ENCODE assay signal across 20 cellular contexts in the genomic region with DNA sequence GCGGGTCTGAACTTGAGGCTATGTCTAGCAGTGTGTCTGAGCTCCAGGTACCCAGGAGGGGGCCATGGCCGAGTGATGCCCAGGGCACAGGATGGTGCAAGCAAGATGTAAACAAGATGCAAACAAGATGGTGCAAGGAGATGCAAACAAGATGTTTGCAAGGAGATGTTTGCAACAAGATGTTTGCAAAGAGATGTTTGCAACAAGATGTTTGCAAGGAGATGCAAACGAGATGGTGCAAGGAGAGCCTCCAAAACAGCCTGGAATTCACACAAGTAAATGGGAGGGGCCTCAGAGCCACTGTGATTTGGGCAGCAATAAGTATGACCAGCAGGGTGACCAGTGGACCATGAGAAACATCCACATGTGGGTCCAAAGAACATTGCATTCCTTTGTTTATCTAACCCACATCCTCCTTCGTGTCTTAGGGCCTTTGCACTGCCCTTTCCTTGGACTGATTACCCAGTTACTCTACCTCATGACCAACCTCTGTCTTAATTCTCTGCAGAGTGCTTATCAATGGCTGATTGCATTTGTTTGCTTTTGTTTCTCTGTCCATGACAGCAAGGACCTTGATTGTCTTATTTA.
A peak's percentile ranks its signal among the peaks of the same experiment; 100 is the strongest.
DNase-seq lines count a peak whose midpoint lies in the region; ATAC-seq and TF ChIP-seq lines count a peak whose summit lies in the region.
"Had no signal": no experiment of that assay in that cellular context is flagged by ENCODE, and none has a peak within 500 bp of the region (broad histone marks: within the 10 kb centered on the region; RNA-seq: fewer than 3 reads in every experiment).

No MANE protein-coding gene starts in this region.

- intact Hi-C loops in PC-3 (cut with micrococcal nuclease) (no loop called here), ascending aorta (cut with DNase I) (loop anchor here (10.0 kb wide), 1 partner anchor 1042 kb away; no protein-coding TSS in a partner anchor)

- H3K56ac ChIP-seq in mesendoderm (ENCODE audit: low read length), result no peak overlapping the region

- H3K4me3 ChIP-seq in PC-3 (ENCODE audit: low read length) (no peak overlapping the region), fibroblast of mammary gland (ENCODE audit: control insufficient read depth, low read depth, low read length) (no peak overlapping the region), mesendoderm (ENCODE audit: low read length) (no peak overlapping the region), ascending aorta (no peak overlapping the region)
- H3K4me3 ChIP-seq: gastrocnemius medialis, sigmoid colon, suprapubic skin had no signal

- POLR2A ChIA-PET in PC-3 (lab: Charles Lee; ENCODE audit: unreplicated experiment), result no interaction called here

- no peak overlapping the region for H2AFZ ChIP-seq in PC-3 (ENCODE audit: low read length)

- H3K27ac ChIP-seq in PC-3 (ENCODE audit: low read length) (no peak overlapping the region), mesendoderm (ENCODE audit: low read depth, low read length) (no peak overlapping the region), ascending aorta (no peak overlapping the region)
- H3K27ac ChIP-seq: gastrocnemius medialis, RWPE1, sigmoid colon, suprapubic skin had no signal

- H3K4me2 ChIP-seq in PC-3 (ENCODE audit: low read length) (no peak overlapping the region), mesendoderm (ENCODE audit: low read length) (no peak overlapping the region)

- no peak overlapping the region for H2BK120ac ChIP-seq in mesendoderm (ENCODE audit: low read depth, low read length)

- H3K18ac ChIP-seq in mesendoderm (ENCODE audit: low read length), result no peak overlapping the region

- no peaks in the 10 kb centered on the region for H3F3A ChIP-seq in PC-3 (ENCODE audit: low read length, unreplicated experiment)

- H3K9me2 ChIP-seq in PC-3 (replicated peaks; ENCODE audit: low read length), result no peaks in the 10 kb centered on the region

- peaks cover 34% of the 10 kb centered on the region for H3K4me1 ChIP-seq in PC-3 (ENCODE audit: insufficient read depth, low read length)
- peaks cover 2% of the 10 kb centered on the region for H3K4me1 ChIP-seq in mesendoderm (ENCODE audit: control insufficient read depth, low read depth, low read length)
- peaks cover 0 to 2% of the 10 kb centered on the region in 2 donors for H3K4me1 ChIP-seq in ascending aorta
- H3K4me1 ChIP-seq: gastrocnemius medialis, suprapubic skin had no signal

- H4K5ac ChIP-seq in mesendoderm (ENCODE audit: low read length), result no peak overlapping the region

- H3K9me3 ChIP-seq in PC-3 (ENCODE audit: low read length) (no peaks in the 10 kb centered on the region), ascending aorta (no peaks in the 10 kb centered on the region)
- H3K9me3 ChIP-seq: gastrocnemius medialis, sigmoid colon, suprapubic skin had no signal

- no peak overlapping the region for H3K9ac ChIP-seq in PC-3 (ENCODE audit: low read length)
- no peak overlapping the region for H3K9ac ChIP-seq in mesendoderm (ENCODE audit: low read length)

- no peak for ATAC-seq in PC-3
- ATAC-seq in HG03280 (IDR thresholded peaks at IDR 0.05; ENCODE audit: unreplicated experiment), result no peak
- ATAC-seq in HG03565 (IDR thresholded peaks at IDR 0.05; ENCODE audit: unreplicated experiment), result no peak
- no peak for ATAC-seq in GM18909 (IDR thresholded peaks at IDR 0.05; ENCODE audit: poor library complexity, unreplicated experiment)
- ATAC-seq: gastrocnemius medialis had no signal

- no TSS peak for BruUV-seq in PC-3 (replicated peaks; lab: Mats Ljungman, UMichigan)

- H3K36me3 ChIP-seq in PC-3 (ENCODE audit: low read depth, low read length), result no peaks in the 10 kb centered on the region
- no peaks in the 10 kb centered on the region for H3K36me3 ChIP-seq in mesendoderm (ENCODE audit: control insufficient read depth, insufficient read depth, low read length)
- no peaks in the 10 kb centered on the region for H3K36me3 ChIP-seq in ascending aorta
- H3K36me3 ChIP-seq: gastrocnemius medialis, sigmoid colon, suprapubic skin had no signal

- TF ChIP-seq CTCF in PC-3 (conservative IDR thresholded peaks at IDR 0.05; ENCODE audit: low read depth, low read length) (no peak), fibroblast of mammary gland (conservative IDR thresholded peaks at IDR 0.05; ENCODE audit: control insufficient read depth, insufficient read depth, low read depth, low read length) (no peak), ascending aorta (IDR thresholded peaks at IDR 0.05) (no peak)

- CTCF ChIA-PET in PC-3 (lab: Charles Lee), result no interaction called here

- no peak overlapping the region for H3K4ac ChIP-seq in mesendoderm (ENCODE audit: low read depth, low read length)

- DNase-seq in EH (ENCODE audit: low read depth) (peak; percentile 20), PC-3 (peak; percentile 13), fibroblast of mammary gland (ENCODE audit: low read depth) (peak; percentile 30), mesendoderm (peak; percentile 40), ascending aorta (ENCODE audit: low spot score in 2 of 2) (no peak)
- DNase-seq: activated CD4-positive, alpha-beta memory T cell treated with anti-CD3 and anti-CD28 coated beads for 36 hours; activated naive CD8-positive, alpha-beta T cell treated with anti-CD3 and anti-CD28 coated beads, Interleukin-2, amount 10 ng/mL, durations not matched to agents 7 days and 5 days; activated T-cell treated with anti-CD3 and anti-CD28 coated beads, Interleukin-2, amount 50 U/mL, for 48 hours; AML-193; caudate nucleus; gastrocnemius medialis; KBM-7; NCI-H1105; NCI-H2171; sigmoid colon had no signal

- H3K79me2 ChIP-seq in PC-3 (ENCODE audit: low read length), result no peaks in the 10 kb centered on the region
- H3K79me2 ChIP-seq in mesendoderm (ENCODE audit: control insufficient read depth, insufficient read depth, low read length), result no peaks in the 10 kb centered on the region

- no CpG with 5 or more reads among the region's 4 CpGs for WGBS in mesendoderm (ENCODE audit: extremely low coverage, insufficient coverage, low lambda C conversion rate)

- no peak overlapping the region for H2BK5ac ChIP-seq in mesendoderm (ENCODE audit: low read length)

- H4K20me1 ChIP-seq in PC-3 (ENCODE audit: low read length), result no peaks in the 10 kb centered on the region

- H3K23ac ChIP-seq in mesendoderm (ENCODE audit: low read length), result no peak overlapping the region

- H3K27me3 ChIP-seq in PC-3 (ENCODE audit: low read length) (no peaks in the 10 kb centered on the region), mesendoderm (ENCODE audit: insufficient read depth, low read length, poor library complexity) (no peaks in the 10 kb centered on the region), ascending aorta (no peaks in the 10 kb centered on the region)
- H3K27me3 ChIP-seq: gastrocnemius medialis, sigmoid colon, suprapubic skin had no signal

- no peak overlapping the region for H4K8ac ChIP-seq in mesendoderm (ENCODE audit: low read depth, low read length)

- H2BK15ac ChIP-seq in mesendoderm (replicated peaks; ENCODE audit: low read depth), result no peak overlapping the region

- no peaks in the 10 kb centered on the region for H3K79me1 ChIP-seq in mesendoderm (ENCODE audit: low read length)

- no peak overlapping the region for H2AK5ac ChIP-seq in mesendoderm (ENCODE audit: low read length)

Comparison
In these comparisons a context has a peak if more than half of its experiments do, and no peak if none do; other contexts are left out.
1. DNase-seq: peak in EH (single experiment), PC-3 (single experiment), fibroblast of mammary gland (single experiment) and mesendoderm (single experiment); none in ascending aorta (0 of 2).